ENCODE assay signal across 14 cellular contexts in the genomic region with DNA sequence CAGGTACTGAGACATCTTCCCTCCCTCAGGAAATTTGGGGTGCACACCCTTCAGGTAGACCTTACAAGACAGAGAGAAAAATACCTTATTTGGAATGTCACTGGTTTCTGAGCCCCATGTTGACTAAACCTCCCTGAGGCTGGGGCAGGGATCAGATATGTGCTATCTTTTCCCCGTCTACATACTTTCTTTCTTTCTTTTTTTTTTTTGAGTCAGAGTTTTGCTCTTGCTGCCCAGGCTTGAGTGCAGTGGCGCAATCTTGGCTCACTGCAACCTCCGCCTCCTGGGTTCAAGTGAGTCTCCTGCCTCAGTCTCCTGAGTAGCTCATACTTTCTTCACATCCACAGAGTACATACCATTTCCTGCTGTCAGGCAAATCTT. TPM values are rescaled to one million over a fixed set of nuclear protein-coding genes. Genes with fewer than 3 reads are reported as not detected.
DNase-seq lines count a peak whose midpoint lies in the region; ATAC-seq and TF ChIP-seq lines count a peak whose summit lies in the region.
"Had no signal": no experiment of that assay in that cellular context is flagged by ENCODE, and none has a peak within 500 bp of the region (broad histone marks: within the 10 kb centered on the region; RNA-seq: fewer than 3 reads in every experiment).

No MANE protein-coding gene starts in this region.

- no peaks in the 10 kb centered on the region for H3K36me3 ChIP-seq in CD4-positive, alpha-beta memory T cell (ENCODE audit: insufficient read depth, low read length)
- H3K36me3 ChIP-seq in HUES6 (ENCODE audit: control insufficient read depth, insufficient read depth, low read length) = peaks cover 33% of the 10 kb centered on the region
- H3K36me3 ChIP-seq in breast epithelium = no peaks in the 10 kb centered on the region
- H3K36me3 ChIP-seq in brain microvascular endothelial cell (replicated peaks) = peaks cover 8% of the 10 kb centered on the region

- no peaks in the 10 kb centered on the region for H3K27me3 Mint-ChIP-seq in CD4-positive, alpha-beta memory T cell
- H3K27me3 Mint-ChIP-seq in neural crest cell (ENCODE audit: low read depth) = peaks cover 7% of the 10 kb centered on the region

- peaks cover 29% of the 10 kb centered on the region for H3K4me1 ChIP-seq in CD4-positive, alpha-beta memory T cell (ENCODE audit: insufficient read depth, low read length)
- H3K4me1 ChIP-seq in HUES6 (ENCODE audit: control insufficient read depth, insufficient read depth, low read length) = peaks cover 6% of the 10 kb centered on the region
- H3K4me1 ChIP-seq in breast epithelium = peaks cover 0 to 9% of the 10 kb centered on the region in 2 donors

- H3K4me3 ChIP-seq in CD4-positive, alpha-beta memory T cell (ENCODE audit: low read length in 2 of 2) = no peak overlapping the region
- H3K4me3 ChIP-seq in HUES6 (ENCODE audit: low read depth, low read length) (no peak overlapping the region), breast epithelium (no peak overlapping the region), brain microvascular endothelial cell (ENCODE audit: low read depth, low read length) (no peak overlapping the region)
- H3K4me3 ChIP-seq: mucosa of descending colon had no signal

- DNase-seq in CD4-positive, alpha-beta memory T cell = no peak
- no peak for DNase-seq in breast epithelium (ENCODE audit: low spot score in 2 of 2)
- DNase-seq in neural crest cell (ENCODE audit: low read depth, low spot score) = no peak
- no peak for DNase-seq in brain microvascular endothelial cell
- no peak for DNase-seq in HEK293T (ENCODE audit: extremely low spot score)
- no peak for DNase-seq in HuH-7 (ENCODE audit: low spot score)
- DNase-seq: activated CD4-positive, CD25-positive, alpha-beta regulatory T cell; activated gamma-delta T cell; Calu3; mucosa of descending colon; stimulated activated CD8-positive, alpha-beta memory T cell treated with anti-CD3 and anti-CD28 coated beads, Interleukin-4, amount 100 ng/mL, for 48 hours had no signal

- peak overlapping the region in 7 of 8 donors; percentile 69 to 95 (median 80) for H3K4me3 Mint-ChIP-seq in CD4-positive, alpha-beta memory T cell
- peak overlapping the region; percentile 86 for H3K4me3 Mint-ChIP-seq in neural crest cell

- peaks cover 14 to 36% (median 22%) of the 10 kb centered on the region in 4 donors for H3K4me1 Mint-ChIP-seq in CD4-positive, alpha-beta memory T cell
- H3K4me1 Mint-ChIP-seq in neural crest cell = peaks cover 24% of the 10 kb centered on the region

- no peaks in the 10 kb centered on the region for H3K27me3 ChIP-seq in CD4-positive, alpha-beta memory T cell (ENCODE audit: insufficient read depth, low read length)
- H3K27me3 ChIP-seq in HUES6 (ENCODE audit: control insufficient read depth, insufficient read depth, low read length) (0 out of 2 replicates have a peak, but pooled peaks cover 3% of the 10 kb centered on the region), breast epithelium (no peaks in the 10 kb centered on the region), brain microvascular endothelial cell (replicated peaks) (no peaks in the 10 kb centered on the region)

- intact Hi-C loops in CD4-positive, alpha-beta memory T cell (cut with micrococcal nuclease) = loop anchor here (5.0 kb wide), 1 partner anchor 62 kb away; a partner anchor contains a TSS
- intact Hi-C loops in breast epithelium (cut with DNase I; ENCODE audit: low total_unique reads) = no loop called here

- no peak for TF ChIP-seq CTCF in breast epithelium (IDR thresholded peaks at IDR 0.05)
- no peak for TF ChIP-seq CTCF in neural crest cell (conservative IDR thresholded peaks at IDR 0.05)
- TF ChIP-seq CTCF in brain microvascular endothelial cell (IDR thresholded peaks at IDR 0.05; ENCODE audit: low read depth, low read length, missing control alignments) = no peak

- peak overlapping the region; percentile 4 to 90 (median 87) for H3K27ac Mint-ChIP-seq in CD4-positive, alpha-beta memory T cell
- no peak overlapping the region for H3K27ac Mint-ChIP-seq in neural crest cell (ENCODE audit: unreplicated experiment)

- in situ Hi-C loops in brain microvascular endothelial cell (cut with HindIII; ENCODE audit: low pct_ligation_motif_present, low sequenced_read_pairs) = no loop called here

- CTCF ChIA-PET in CD4-positive, alpha-beta memory T cell (lab: Charles Lee; ENCODE audit: partially characterized antibody) = no interaction called here
- CTCF ChIA-PET in HEK293T (lab: Yijun Ruan, JAX) = no interaction called here

- no peak for TF ChIP-seq POLR2A in breast epithelium (IDR thresholded peaks at IDR 0.05)

- ATAC-seq in GM21381 (IDR thresholded peaks at IDR 0.05; ENCODE audit: unreplicated experiment) = no peak
- ATAC-seq: HCT116, mucosa of descending colon had no signal

- H3K36me3 Mint-ChIP-seq in CD4-positive, alpha-beta memory T cell = peaks cover 17 to 27% of the 10 kb centered on the region in 2 donors
- H3K36me3 Mint-ChIP-seq in neural crest cell (ENCODE audit: low read depth) = no peaks in the 10 kb centered on the region

- no peaks in the 10 kb centered on the region for H3K9me3 Mint-ChIP-seq in CD4-positive, alpha-beta memory T cell
- H3K9me3 Mint-ChIP-seq in neural crest cell = no peaks in the 10 kb centered on the region

- POLR2A ChIA-PET in CD4-positive, alpha-beta memory T cell (lab: Charles Lee; ENCODE audit: partially characterized antibody) = interaction anchor here (1.1 kb wide), 1 partner anchor 833 kb away, joined by 3 read pairs; no protein-coding TSS in a partner anchor
- POLR2A ChIA-PET in HEK293T (lab: Yijun Ruan, JAX) = no interaction called here

- H3K27ac ChIP-seq in CD4-positive, alpha-beta memory T cell (ENCODE audit: low read depth, low read length) = no peak overlapping the region
- no peak overlapping the region for H3K27ac ChIP-seq in HUES6 (ENCODE audit: low read depth, low read length)
- H3K27ac ChIP-seq in breast epithelium = peak overlapping the region; percentile 59 to 96
- no peak overlapping the region for H3K27ac ChIP-seq in brain microvascular endothelial cell

- no peaks in the 10 kb centered on the region for H3K9me3 ChIP-seq in CD4-positive, alpha-beta memory T cell (ENCODE audit: control insufficient read depth in 1 of 2, low read length in 2 of 2)
- no peaks in the 10 kb centered on the region for H3K9me3 ChIP-seq in HUES6 (ENCODE audit: control insufficient read depth, insufficient read depth, low read depth, low read length)
- H3K9me3 ChIP-seq in breast epithelium = no peaks in the 10 kb centered on the region
- H3K9me3 ChIP-seq: mucosa of descending colon had no signal

- peak overlapping the region; percentile 19 for H3K9ac ChIP-seq in HUES6 (ENCODE audit: low read length)

TF ChIP-seq in HEK293T, 16 proteins besides CTCF, POLR2A, EP300 and RAD21:
- no peak for TF ChIP-seq FOXK2 (IDR thresholded peaks at IDR 0.05)
- TF ChIP-seq NFRKB (IDR thresholded peaks at IDR 0.05) = no peak
- no peak for TF ChIP-seq SUZ12 (IDR thresholded peaks at IDR 0.05)
- TF ChIP-seq, protein P1, sequence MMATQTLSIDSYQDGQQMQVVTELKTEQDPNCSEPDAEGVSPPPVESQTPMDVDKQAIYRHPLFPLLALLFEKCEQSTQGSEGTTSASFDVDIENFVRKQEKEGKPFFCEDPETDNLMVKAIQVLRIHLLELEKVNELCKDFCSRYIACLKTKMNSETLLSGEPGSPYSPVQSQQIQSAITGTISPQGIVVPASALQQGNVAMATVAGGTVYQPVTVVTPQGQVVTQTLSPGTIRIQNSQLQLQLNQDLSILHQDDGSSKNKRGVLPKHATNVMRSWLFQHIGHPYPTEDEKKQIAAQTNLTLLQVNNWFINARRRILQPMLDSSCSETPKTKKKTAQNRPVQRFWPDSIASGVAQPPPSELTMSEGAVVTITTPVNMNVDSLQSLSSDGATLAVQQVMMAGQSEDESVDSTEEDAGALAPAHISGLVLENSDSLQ (IDR thresholded peaks at IDR 0.05) = no peak
- TF ChIP-seq ARNT (IDR thresholded peaks at IDR 0.05) = no peak
- no peak for TF ChIP-seq ZNF384 (IDR thresholded peaks at IDR 0.05)
- TF ChIP-seq LEF1 (IDR thresholded peaks at IDR 0.05; ENCODE audit: borderline replicate concordance) = no peak
- no peak for TF ChIP-seq CTBP1 (IDR thresholded peaks at IDR 0.05; ENCODE audit: borderline replicate concordance)
- TF ChIP-seq FOXM1 (IDR thresholded peaks at IDR 0.05; ENCODE audit: borderline replicate concordance) = no peak
- TF ChIP-seq SP1 (IDR thresholded peaks at IDR 0.05) = no peak
- no peak for TF ChIP-seq L3MBTL2 (conservative IDR thresholded peaks at IDR 0.05)
- no peak for TF ChIP-seq TARDBP (IDR thresholded peaks at IDR 0.05)

RNA-seq across cellular contexts. Expression of a gene that starts 1.6 kb away (rescaled TPM):
- 10 to 100 TPM; 48.6 to 51.8 TPM for total RNA-seq in CD4-positive, alpha-beta memory T cell
- 10 to 100 TPM; 52.0 to 81.9 TPM for polyA plus RNA-seq in CD4-positive, alpha-beta memory T cell
- 10 to 100 TPM; 42.0 to 77.4 (median 53.8) TPM for total RNA-seq in breast epithelium
- total RNA-seq in neural crest cell = 25.5 and 26.3 TPM in 2 replicates

RNA-seq across cellular contexts. Expression of a gene that starts 7.3 kb away (rescaled TPM):
- total RNA-seq in CD4-positive, alpha-beta memory T cell = 10 to 100 TPM; 52.6 to 58.3 TPM
- 100 to 1,000 TPM in 1 of 2 donors, 10 to 100 TPM in 1; 98.2 to 164 TPM for polyA plus RNA-seq in CD4-positive, alpha-beta memory T cell
- total RNA-seq in breast epithelium (100 to 1,000 TPM in 1 of 3 donors, 10 to 100 TPM in 2; 87.2 to 143 (median 87.5) TPM), neural crest cell (40.4 and 42.1 TPM in 2 replicates)

RNA-seq across cellular contexts. Expression of a gene that starts 38.4 kb away (rescaled TPM):
- total RNA-seq in CD4-positive, alpha-beta memory T cell = 10 to 100 TPM; 24.2 to 27.1 TPM
- 10 to 100 TPM; 24.5 to 27.1 TPM for polyA plus RNA-seq in CD4-positive, alpha-beta memory T cell
- total RNA-seq in breast epithelium = 10 to 100 TPM; 21.3 to 26.4 (median 25.5) TPM
- total RNA-seq in neural crest cell = 30.6 and 36.0 TPM in 2 replicates

RNA-seq across cellular contexts. Expression of a gene that starts 41.7 kb away (rescaled TPM):
- total RNA-seq in CD4-positive, alpha-beta memory T cell = 10 to 100 TPM; 69.3 to 70.3 TPM
- polyA plus RNA-seq in CD4-positive, alpha-beta memory T cell = 10 to 100 TPM; 53.9 to 71.2 TPM
- total RNA-seq in breast epithelium (100 to 1,000 TPM in 1 of 3 donors, 10 to 100 TPM in 2; 85.9 to 113 (median 94.1) TPM), neural crest cell (76.5 and 81.5 TPM in 2 replicates)

Comparison
In these comparisons a context has a peak if more than half of its experiments do, and no peak if none do; other contexts are left out.
1. H3K27ac ChIP-seq: peak in breast epithelium (2 of 2); none in CD4-positive, alpha-beta memory T cell (single experiment), HUES6 (single experiment) and brain microvascular endothelial cell (single experiment).